ENCODE assay signal across 25 cellular contexts in the genomic region with DNA sequence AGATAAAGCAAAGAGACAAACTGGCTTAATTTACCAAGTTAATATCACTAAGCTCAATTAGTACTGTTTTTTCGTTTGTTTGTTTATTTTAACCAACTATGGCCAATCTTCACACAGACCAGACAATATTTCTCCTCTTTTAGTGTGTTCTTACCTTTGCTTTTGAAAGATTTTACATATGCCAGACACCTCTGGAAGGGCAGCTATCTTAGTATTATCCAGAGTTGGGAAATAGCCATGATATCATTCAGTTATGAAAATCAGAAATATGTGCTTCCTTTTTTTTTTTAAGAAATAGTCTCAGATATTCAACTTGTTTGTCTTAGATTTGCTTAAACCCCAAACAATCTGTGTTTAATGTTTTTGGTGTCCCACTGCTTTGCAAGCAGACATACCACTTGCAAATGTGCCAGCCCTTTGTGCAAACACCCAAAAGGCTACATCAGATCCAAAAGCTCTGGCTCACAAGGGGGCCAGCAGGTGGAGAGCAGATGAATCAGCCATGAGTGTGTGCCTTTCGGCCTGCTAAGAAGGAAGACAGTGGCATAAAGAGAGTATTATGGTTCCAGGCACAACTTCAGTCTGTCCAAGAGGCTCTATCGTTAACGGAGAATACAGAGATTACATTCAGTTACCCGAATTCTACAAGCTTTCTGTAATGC.
DNase-seq lines count a peak whose midpoint lies in the region; ATAC-seq and TF ChIP-seq lines count a peak whose summit lies in the region.
"Had no signal": no experiment of that assay in that cellular context is flagged by ENCODE, and none has a peak within 500 bp of the region (broad histone marks: within the 10 kb centered on the region; RNA-seq: fewer than 3 reads in every experiment).

No MANE protein-coding gene starts in this region.

- H2BK12ac ChIP-seq in mesenchymal stem cell (ENCODE audit: low read length in 2 of 2), result no peak overlapping the region

- CTCF ChIA-PET in Calu3 (lab: Charles Lee), result interaction anchor here (0.5 to 2.0 kb wide), 3 partner anchors 15 to 149 kb away, joined by 3 to 9 read pairs (median 4); no protein-coding TSS in a partner anchor
- CTCF ChIA-PET in PC-3 (lab: Charles Lee), result interaction anchor here (0.6 to 1.0 kb wide), 2 partner anchors 44 to 49 kb away, joined by 3 read pairs; no protein-coding TSS in a partner anchor

- no peak overlapping the region for H3K14ac ChIP-seq in mesenchymal stem cell (ENCODE audit: low read length in 2 of 2)

- H2BK15ac ChIP-seq in mesenchymal stem cell (ENCODE audit: low read depth, poor library complexity, severe bottlenecking), result no peak overlapping the region

- BruUV-seq in Calu3 (replicated peaks; lab: Mats Ljungman, UMichigan), result no TSS peak
- BruUV-seq in PC-3 (replicated peaks; lab: Mats Ljungman, UMichigan), result no TSS peak

- H2AK5ac ChIP-seq in mesenchymal stem cell (ENCODE audit: low read length, severe bottlenecking), result peak overlapping the region; percentile 33

- no peaks in the 10 kb centered on the region for H3K9me3 ChIP-seq in PC-3 (ENCODE audit: low read length)
- no peaks in the 10 kb centered on the region for H3K9me3 ChIP-seq in mesenchymal stem cell (ENCODE audit: control insufficient read depth, low read length)
- H3K9me3 ChIP-seq: heart left ventricle, sigmoid colon, upper lobe of left lung had no signal

- H3K4me1 Mint-ChIP-seq in Calu3 (ENCODE audit: low read depth, unreplicated experiment), result peaks cover 83% of the 10 kb centered on the region

- H4K91ac ChIP-seq in mesenchymal stem cell (ENCODE audit: low read length), result no peak overlapping the region

- H3K79me2 ChIP-seq in PC-3 (ENCODE audit: low read length), result peaks cover 28% of the 10 kb centered on the region

- H3K36me3 Mint-ChIP-seq in Calu3 (ENCODE audit: insufficient read depth, unreplicated experiment), result peaks cover 23% of the 10 kb centered on the region
- H3K36me3 Mint-ChIP-seq: natural killer cell had no signal

- H3K4me3 ChIP-seq in PC-3 (ENCODE audit: low read length) (peak overlapping the region; percentile 59), mesenchymal stem cell (ENCODE audit: insufficient read depth in 1 of 2, low read depth in 1 of 2, low read length in 2 of 2) (no peak overlapping the region)
- H3K4me3 ChIP-seq: heart left ventricle, sigmoid colon, upper lobe of left lung had no signal

- H4K20me1 ChIP-seq in PC-3 (ENCODE audit: low read length), result no peaks in the 10 kb centered on the region

- H2BK120ac ChIP-seq in mesenchymal stem cell (ENCODE audit: low read depth, low read length), result no peak overlapping the region

- TF ChIP-seq CTCF in Calu3 (IDR thresholded peaks at IDR 0.05; ENCODE audit: unreplicated experiment) (no peak), PC-3 (conservative IDR thresholded peaks at IDR 0.05; ENCODE audit: low read depth, low read length) (peak; percentile 23; the same call in 1 of the 2 replicates)

- peak overlapping the region; percentile 83 for H3K4me2 ChIP-seq in PC-3 (ENCODE audit: low read length)
- no peak overlapping the region for H3K4me2 ChIP-seq in mesenchymal stem cell (ENCODE audit: low read length, poor library complexity, severe bottlenecking)

- H3K4me1 ChIP-seq in PC-3 (ENCODE audit: insufficient read depth, low read length), result peaks cover 50% of the 10 kb centered on the region
- peaks cover 7% of the 10 kb centered on the region for H3K4me1 ChIP-seq in mesenchymal stem cell (ENCODE audit: control insufficient read depth, insufficient read depth, low read depth, low read length)
- H3K4me1 ChIP-seq: upper lobe of left lung had no signal

- H3K27me3 ChIP-seq in PC-3 (ENCODE audit: low read length) (no peaks in the 10 kb centered on the region), mesenchymal stem cell (ENCODE audit: control insufficient read depth in 1 of 2, insufficient read depth in 1 of 2, low read length in 2 of 2) (no peaks in the 10 kb centered on the region)
- H3K27me3 ChIP-seq: heart left ventricle, sigmoid colon, upper lobe of left lung had no signal

- 92% methylated on average over 5 of the region's 5 CpGs for WGBS in mesenchymal stem cell

- H4K8ac ChIP-seq in mesenchymal stem cell (ENCODE audit: low read length), result no peak overlapping the region

- H2AFZ ChIP-seq in PC-3 (ENCODE audit: low read length), result 0 out of 2 replicates have a peak overlapping the region, but pooled peaks have one; percentile 15
- H2AFZ ChIP-seq in mesenchymal stem cell (ENCODE audit: low read depth, low read length), result no peak overlapping the region

- no peaks in the 10 kb centered on the region for H3K9me3 Mint-ChIP-seq in Calu3 (ENCODE audit: low read depth, unreplicated experiment)
- H3K9me3 Mint-ChIP-seq: activated naive CD4-positive, alpha-beta T cell treated with anti-CD3 and anti-CD28 coated beads for 36 hours; central memory CD8-positive, alpha-beta T cell; natural killer cell had no signal

- H3K9ac ChIP-seq in PC-3 (ENCODE audit: low read length), result peak overlapping the region; percentile 47; the same call in 1 of the 2 replicates
- no peak overlapping the region for H3K9ac ChIP-seq in mesenchymal stem cell (ENCODE audit: low read length)

- no peaks in the 10 kb centered on the region for H3K36me3 ChIP-seq in PC-3 (ENCODE audit: low read depth, low read length)
- no peaks in the 10 kb centered on the region for H3K36me3 ChIP-seq in mesenchymal stem cell (ENCODE audit: control insufficient read depth in 1 of 2, insufficient read depth in 2 of 2, low read depth in 1 of 2, low read length in 2 of 2)
- H3K36me3 ChIP-seq: heart left ventricle, sigmoid colon, upper lobe of left lung had no signal

- H2BK5ac ChIP-seq in mesenchymal stem cell (ENCODE audit: low read depth, low read length, poor library complexity, severe bottlenecking), result no peak overlapping the region

- H3K27ac ChIP-seq in PC-3 (ENCODE audit: low read length), result peak overlapping the region; percentile 92
- no peak overlapping the region for H3K27ac ChIP-seq in mesenchymal stem cell (ENCODE audit: low read length, poor library complexity, severe bottlenecking)
- H3K27ac ChIP-seq: heart left ventricle, sigmoid colon, upper lobe of left lung had no signal

- no peaks in the 10 kb centered on the region for H3F3A ChIP-seq in PC-3 (ENCODE audit: low read length, unreplicated experiment)

- H3K79me1 ChIP-seq in mesenchymal stem cell (replicated peaks; ENCODE audit: low read length, poor library complexity, severe bottlenecking), result peaks cover 10% of the 10 kb centered on the region

- POLR2A ChIA-PET in PC-3 (lab: Charles Lee; ENCODE audit: unreplicated experiment), result no interaction called here

- DNase-seq in Calu3 (no peak), NCI-H187 (lab: John Stamatoyannopoulos, UW) (peak; percentile 24 to 70), PC-3 (peak; percentile 85), mesenchymal stem cell (no peak), NCI-H1105 treated with DMSO at 0.1 percent for 48 hours (lab: John Stamatoyannopoulos, UW) (no peak)
- no peak for DNase-seq in activated naive CD4-positive, alpha-beta T cell treated with anti-CD3 and anti-CD28 coated beads, Interleukin-2, amount 50 U/mL, for 16 hours
- no peak for DNase-seq in activated CD4-positive, alpha-beta T cell treated with anti-CD3 and anti-CD28 coated beads, Interleukin-2, amount 50 U/mL, for 48 hours
- DNase-seq in activated effector memory CD4-positive, alpha-beta T cell treated with Interleukin-2 at 50 U/mL for 16 hours, result no peak
- DNase-seq: ACHN; activated naive CD4-positive, alpha-beta T cell treated with anti-CD3 and anti-CD28 coated beads for 36 hours; activated T-cell treated with anti-CD3 and anti-CD28 coated beads, Interleukin-2, amount 50 U/mL, for 1 hour; anterior cingulate cortex; C1 segment of cervical spinal cord; EL; heart left ventricle; left colon; MM.1S; natural killer cell; NCI-H524; SHP77 treated with DMSO at 0.1 percent for 48 hours; sigmoid colon; upper lobe of left lung had no signal

- no peak overlapping the region for H3K18ac ChIP-seq in mesenchymal stem cell (ENCODE audit: low read depth in 1 of 2, low read length in 2 of 2)

- peak; percentile 91 for ATAC-seq in PC-3
- ATAC-seq: activated CD4-positive, CD25-positive, alpha-beta regulatory T cell treated with anti-CD3 and anti-CD28 coated beads, Interleukin-2, amount 50 U/mL, for 24 hours; HCT116; heart left ventricle; left colon; natural killer cell had no signal

- H3K27ac Mint-ChIP-seq in Calu3 (ENCODE audit: unreplicated experiment), result peak overlapping the region; percentile 35
- H3K27ac Mint-ChIP-seq: activated naive CD4-positive, alpha-beta T cell treated with anti-CD3 and anti-CD28 coated beads for 36 hours; natural killer cell had no signal

- intact Hi-C loops in Calu3 (cut with micrococcal nuclease; ENCODE audit: unreplicated experiment) (loop anchor here (5.0 kb wide), 1 partner anchor 49 kb away; no protein-coding TSS in a partner anchor), PC-3 (cut with micrococcal nuclease) (loop anchor here (2.0 to 5.0 kb wide), 4 partner anchors 20 to 149 kb away; a partner anchor contains a TSS)

- no peak overlapping the region for H3K4me3 Mint-ChIP-seq in Calu3 (ENCODE audit: low read depth, unreplicated experiment)
- H3K4me3 Mint-ChIP-seq: activated naive CD4-positive, alpha-beta T cell treated with anti-CD3 and anti-CD28 coated beads for 36 hours; central memory CD8-positive, alpha-beta T cell; natural killer cell had no signal

- H3K27me3 Mint-ChIP-seq in Calu3 (ENCODE audit: unreplicated experiment), result no peaks in the 10 kb centered on the region
- H3K27me3 Mint-ChIP-seq: central memory CD8-positive, alpha-beta T cell had no signal

- H3K23ac ChIP-seq in mesenchymal stem cell (ENCODE audit: low read length in 2 of 2), result no peak overlapping the region

- no peaks in the 10 kb centered on the region for H3K9me2 ChIP-seq in PC-3 (replicated peaks; ENCODE audit: low read length)

- H3K4ac ChIP-seq in mesenchymal stem cell (ENCODE audit: low read depth in 1 of 2, low read length in 2 of 2), result no peak overlapping the region

Comparison
In these comparisons a context has a peak if more than half of its experiments do, and no peak if none do; other contexts are left out.
1. DNase-seq: peak in NCI-H187 (2 of 2) and PC-3 (single experiment); none in Calu3 (single experiment), mesenchymal stem cell (single experiment), NCI-H1105 treated with DMSO at 0.1 percent for 48 hours (single experiment), activated naive CD4-positive, alpha-beta T cell treated with anti-CD3 and anti-CD28 coated beads, Interleukin-2, amount 50 U/mL, for 16 hours (single experiment), activated CD4-positive, alpha-beta T cell treated with anti-CD3 and anti-CD28 coated beads, Interleukin-2, amount 50 U/mL, for 48 hours (0 of 2) and activated effector memory CD4-positive, alpha-beta T cell treated with Interleukin-2 at 50 U/mL for 16 hours (single experiment).